Comparison of ENCODE assay signal across 8 cellular contexts in the genomic region with DNA sequence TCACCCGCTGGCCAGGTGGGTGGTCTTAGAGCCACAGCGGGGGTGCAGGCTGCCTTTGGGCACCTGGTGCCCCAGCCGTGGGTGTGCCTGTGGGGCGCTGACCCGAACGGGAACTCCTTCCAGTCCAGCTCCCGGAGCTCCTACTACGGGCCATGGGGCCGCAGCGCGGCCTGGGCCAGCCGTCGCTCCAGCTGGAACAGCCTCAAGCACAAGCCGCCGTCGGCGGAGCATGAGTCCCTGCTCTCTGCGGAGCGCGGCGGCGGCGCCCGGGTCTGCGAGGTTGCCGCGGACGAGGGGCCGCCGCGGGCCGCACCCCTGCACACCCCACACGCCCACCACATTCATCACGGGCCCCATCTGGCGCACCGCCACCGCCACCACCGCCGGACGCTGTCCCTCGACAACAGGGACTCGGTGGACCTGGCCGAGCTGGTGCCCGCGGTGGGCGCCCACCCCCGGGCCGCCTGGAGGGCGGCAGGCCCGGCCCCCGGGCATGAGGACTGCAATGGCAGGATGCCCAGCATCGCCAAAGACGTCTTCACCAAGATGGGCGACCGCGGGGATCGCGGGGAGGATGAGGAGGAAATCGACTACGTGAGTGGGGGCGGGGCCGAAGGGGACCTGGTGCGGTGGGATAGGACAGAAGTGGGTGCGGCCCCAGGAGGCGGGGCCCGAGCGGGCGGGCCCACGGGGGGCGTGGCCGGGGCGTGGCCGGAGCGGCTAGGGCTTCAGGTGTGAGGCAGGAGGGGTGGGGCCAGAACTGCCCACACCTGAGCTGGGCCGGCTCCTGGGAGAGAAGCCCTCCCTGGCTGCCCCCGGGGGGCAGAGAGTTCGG.
DNase-seq lines count a peak whose midpoint lies in the region; ATAC-seq, FAIRE-seq and TF ChIP-seq lines count a peak whose summit lies in the region.

No MANE protein-coding gene starts in this region.

- H3K4me2 ChIP-seq in GM23248 (ENCODE audit: unreplicated experiment) = no peak overlapping the region
- no peak overlapping the region for H3K4me2 ChIP-seq in OCI-LY7 (ENCODE audit: low read length)

- peak overlapping the region; percentile 79 for H3K4me3 Mint-ChIP-seq in activated naive CD8-positive, alpha-beta T cell treated with anti-CD3 and anti-CD28 coated beads, Interleukin-2, amount 10 ng/mL, durations not matched to agents 7 days and 5 days

- ATAC-seq in left ventricle myocardium superior = no peak
- ATAC-seq in activated naive CD8-positive, alpha-beta T cell treated with anti-CD3 and anti-CD28 coated beads, Interleukin-2, amount 10 ng/mL, durations not matched to agents 7 days and 5 days (ENCODE audit: low read depth) = peak; percentile 71
- ATAC-seq in pancreas = peak in 3 of 4 donors; percentile 56 to 76 (median 59)
- no peak for ATAC-seq in HG03469 (IDR thresholded peaks at IDR 0.05; ENCODE audit: unreplicated experiment)

- no TSS peak for BruUV-seq in OCI-LY7 (replicated peaks; lab: Mats Ljungman, UMichigan)

- no peak overlapping the region for H3K27ac Mint-ChIP-seq in activated naive CD8-positive, alpha-beta T cell treated with anti-CD3 and anti-CD28 coated beads, Interleukin-2, amount 10 ng/mL, durations not matched to agents 7 days and 5 days

- no peaks in the 10 kb centered on the region for H3K9me3 Mint-ChIP-seq in activated naive CD8-positive, alpha-beta T cell treated with anti-CD3 and anti-CD28 coated beads, Interleukin-2, amount 10 ng/mL, durations not matched to agents 7 days and 5 days

- H3K4me1 ChIP-seq in left ventricle myocardium inferior (peaks cover 20% of the 10 kb centered on the region), pancreas (no peaks in the 10 kb centered on the region), urinary bladder (ENCODE audit: insufficient read depth) (no peaks in the 10 kb centered on the region), GM23248 (ENCODE audit: insufficient read depth) (no peaks in the 10 kb centered on the region), OCI-LY7 (ENCODE audit: insufficient read depth, low read length, poor library complexity, severe bottlenecking) (no peaks in the 10 kb centered on the region)

- in situ Hi-C loops in GM23248 (cut with MboI) = no loop called here

- no peaks in the 10 kb centered on the region for H3K36me3 ChIP-seq in left ventricle myocardium inferior
- no peaks in the 10 kb centered on the region for H3K36me3 ChIP-seq in pancreas
- no peaks in the 10 kb centered on the region for H3K36me3 ChIP-seq in urinary bladder (ENCODE audit: insufficient read depth)
- H3K36me3 ChIP-seq in GM23248 (ENCODE audit: low read depth) = no peaks in the 10 kb centered on the region
- no peaks in the 10 kb centered on the region for H3K36me3 ChIP-seq in OCI-LY7 (ENCODE audit: insufficient read depth, low read length)

- no peaks in the 10 kb centered on the region for H3K9me2 ChIP-seq in GM23248 (ENCODE audit: insufficient read depth)
- no peaks in the 10 kb centered on the region for H3K9me2 ChIP-seq in OCI-LY7 (ENCODE audit: insufficient read depth, low read length)

- H3K36me3 Mint-ChIP-seq in activated naive CD8-positive, alpha-beta T cell treated with anti-CD3 and anti-CD28 coated beads, Interleukin-2, amount 10 ng/mL, durations not matched to agents 7 days and 5 days = no peaks in the 10 kb centered on the region

- no peaks in the 10 kb centered on the region for H3K79me2 ChIP-seq in GM23248 (ENCODE audit: insufficient read depth)
- no peaks in the 10 kb centered on the region for H3K79me2 ChIP-seq in OCI-LY7 (ENCODE audit: insufficient read depth, low read depth, low read length)

- POLR2A ChIA-PET in activated naive CD8-positive, alpha-beta T cell treated with anti-CD3 and anti-CD28 coated beads, Interleukin-2, amount 10 ng/mL, durations not matched to agents 7 days and 5 days (lab: Charles Lee) = interaction anchor here (0.5 to 1.3 kb wide), 2 partner anchors 267 to 504 kb away, joined by 3 to 4 read pairs; no protein-coding TSS in a partner anchor
- POLR2A ChIA-PET in OCI-LY7 (lab: Charles Lee) = no interaction called here

- 5 to 6% methylated on average over 64 to 77 of the region's 77 CpGs for WGBS in pancreas, 2 donors
- 3% methylated on average over 77 of the region's 77 CpGs for WGBS in urinary bladder
- WGBS in GM23248 (ENCODE audit: low coverage in 1 of 2, low lambda C conversion rate in 2 of 2, missing lambda C conversion rate in 2 of 2), 2 experiments = 2 to 4% methylated on average over 45 to 74 of the region's 77 CpGs

- H2AFZ ChIP-seq in GM23248 (no peak overlapping the region), OCI-LY7 (ENCODE audit: low read length) (no peak overlapping the region)

- no peaks in the 10 kb centered on the region for H3K9me3 ChIP-seq in left ventricle myocardium inferior (replicated peaks)
- no peaks in the 10 kb centered on the region for H3K9me3 ChIP-seq in pancreas
- H3K9me3 ChIP-seq in GM23248 (ENCODE audit: low read depth) = no peaks in the 10 kb centered on the region
- no peaks in the 10 kb centered on the region for H3K9me3 ChIP-seq in OCI-LY7 (ENCODE audit: low read length)

- peaks cover 100% of the 10 kb centered on the region for H3K27me3 ChIP-seq in left ventricle myocardium inferior (ENCODE audit: low read depth)
- H3K27me3 ChIP-seq in pancreas = peaks cover 0 to 23% (median 1%) of the 10 kb centered on the region in 4 donors
- H3K27me3 ChIP-seq in GM23248 (replicated peaks; ENCODE audit: insufficient read depth) = peaks cover 51% of the 10 kb centered on the region

- H3K27me3 Mint-ChIP-seq in activated naive CD8-positive, alpha-beta T cell treated with anti-CD3 and anti-CD28 coated beads, Interleukin-2, amount 10 ng/mL, durations not matched to agents 7 days and 5 days = peaks cover 21% of the 10 kb centered on the region

- H4K20me1 ChIP-seq in GM23248 (ENCODE audit: insufficient read depth) (no peaks in the 10 kb centered on the region), OCI-LY7 (ENCODE audit: insufficient read depth, low read length) (no peaks in the 10 kb centered on the region)

- H3K4me3 ChIP-seq in left ventricle myocardium inferior (peak overlapping the region; percentile 11), pancreas (peak overlapping the region in 1 of 4 donors; percentile 22), urinary bladder (ENCODE audit: low read depth, low read length) (peak overlapping the region; percentile 12), GM23248 (no peak overlapping the region), OCI-LY7 (ENCODE audit: low read depth, low read length, poor library complexity, severe bottlenecking) (no peak overlapping the region)

- TF ChIP-seq CTCF in left ventricle myocardium inferior (IDR thresholded peaks at IDR 0.05; ENCODE audit: borderline replicate concordance) (no peak), pancreas (IDR thresholded peaks at IDR 0.05) (no peak), OCI-LY7 (conservative IDR thresholded peaks at IDR 0.05; ENCODE audit: low read length) (no peak)

- intact Hi-C loops in left ventricle myocardium inferior (cut with micrococcal nuclease) (no loop called here), left ventricle myocardium superior (cut with micrococcal nuclease) (no loop called here), pancreas (cut with DNase I) (no loop called here), OCI-LY7 (cut with micrococcal nuclease; ENCODE audit: unreplicated experiment) (no loop called here)

- no peak overlapping the region for H3K9ac ChIP-seq in GM23248

- no peak for FAIRE-seq in pancreas (lab: Jason Lieb, UNC)

- CTCF ChIA-PET in OCI-LY7 (lab: Charles Lee; ENCODE audit: unreplicated experiment) = no interaction called here

- H3K4me1 Mint-ChIP-seq in activated naive CD8-positive, alpha-beta T cell treated with anti-CD3 and anti-CD28 coated beads, Interleukin-2, amount 10 ng/mL, durations not matched to agents 7 days and 5 days = peaks cover 19% of the 10 kb centered on the region

- no peaks in the 10 kb centered on the region for H3F3A ChIP-seq in GM23248 (ENCODE audit: insufficient read depth)

- DNase-seq in left ventricle myocardium inferior (no peak), left ventricle myocardium superior (no peak), pancreas (peak in 5 of 6 donors; percentile 15 to 75 (median 54)), GM23248 (no peak), OCI-LY7 (ENCODE audit: low spot score) (no peak)
- peak; percentile 89 for DNase-seq in activated naive CD8-positive, alpha-beta T cell treated with anti-CD3 and anti-CD28 coated beads, Interleukin-2, amount 10 ng/mL, durations not matched to agents 7 days and 5 days

- H3K27ac ChIP-seq in left ventricle myocardium inferior (replicated peaks) = no peak overlapping the region
- no peak overlapping the region for H3K27ac ChIP-seq in pancreas
- H3K27ac ChIP-seq in urinary bladder (ENCODE audit: low read depth) = no peak overlapping the region
- no peak overlapping the region for H3K27ac ChIP-seq in GM23248
- no peak overlapping the region for H3K27ac ChIP-seq in OCI-LY7 (ENCODE audit: low read depth, low read length, poor library complexity, severe bottlenecking)

Comparison
In these comparisons a context has a peak if more than half of its experiments do, and no peak if none do; other contexts are left out.
1. DNase-seq: peak in activated naive CD8-positive, alpha-beta T cell treated with anti-CD3 and anti-CD28 coated beads, Interleukin-2, amount 10 ng/mL, durations not matched to agents 7 days and 5 days (single experiment) and pancreas (5 of 6); none in left ventricle myocardium inferior (single experiment), left ventricle myocardium superior (single experiment), GM23248 (single experiment) and OCI-LY7 (single experiment).
2. H3K4me3 ChIP-seq: peak in left ventricle myocardium inferior (single experiment) and urinary bladder (single experiment); none in GM23248 (single experiment) and OCI-LY7 (single experiment).
3. ATAC-seq: peak in activated naive CD8-positive, alpha-beta T cell treated with anti-CD3 and anti-CD28 coated beads, Interleukin-2, amount 10 ng/mL, durations not matched to agents 7 days and 5 days (single experiment) and pancreas (3 of 4); none in left ventricle myocardium superior (single experiment) and HG03469 (single experiment).